1 cellular context compared by ENCODE assay signal in genomic region chr17:4764612-4765011, GRCh38.
TF ChIP-seq lines count a peak whose summit lies in the region.

No MANE protein-coding gene starts in this region.

TF ChIP-seq in GM23338, 12 proteins besides CTCF, POLR2A, EP300 and RAD21 (continued from another document):
- TF ChIP-seq REST (IDR thresholded peaks at IDR 0.05; ENCODE audit: unreplicated experiment) (no peak), ETS1 (IDR thresholded peaks at IDR 0.05) (no peak), ZNF331 (CRISPR knock-in tag; IDR thresholded peaks at IDR 0.05; ENCODE audit: low read depth) (no peak), EZH2 (IDR thresholded peaks at IDR 0.05; ENCODE audit: low read depth, unreplicated experiment) (no peak), CREB1 (CRISPR knock-in tag; IDR thresholded peaks at IDR 0.05; ENCODE audit: low read depth) (no peak), ZNF114 (CRISPR knock-in tag; IDR thresholded peaks at IDR 0.05) (no peak), JUNB (IDR thresholded peaks at IDR 0.05; ENCODE audit: unreplicated experiment) (no peak), POLR2AphosphoS5 (IDR thresholded peaks at IDR 0.05; ENCODE audit: low read depth) (no peak), NANOG (IDR thresholded peaks at IDR 0.05; ENCODE audit: borderline replicate concordance) (no peak), EZH2phosphoT487 (IDR thresholded peaks at IDR 0.05; ENCODE audit: unreplicated experiment) (no peak), STAT1 (IDR thresholded peaks at IDR 0.05; ENCODE audit: unreplicated experiment) (no peak)
